ENCODE assay signal across 8 cellular contexts in the genomic region with DNA sequence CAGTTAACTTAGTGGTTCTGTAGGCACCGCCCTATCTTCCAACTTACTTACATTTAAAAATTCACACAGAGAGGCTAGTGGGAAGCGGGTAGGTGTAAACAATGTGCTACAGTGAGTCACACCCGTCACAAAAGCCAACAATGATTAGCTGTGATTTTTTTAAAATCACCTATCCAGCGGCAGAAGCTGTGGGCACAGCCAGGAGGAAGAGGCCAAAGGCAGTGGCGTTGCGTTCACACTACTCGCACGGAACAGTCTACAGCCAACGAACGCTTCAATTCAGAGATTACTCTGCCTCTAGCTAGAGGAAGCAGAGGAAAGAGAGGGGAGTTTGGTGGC. TPM values are rescaled to one million over a fixed set of nuclear protein-coding genes. Genes with fewer than 3 reads are reported as not detected.
DNase-seq lines count a peak whose midpoint lies in the region; ATAC-seq, FAIRE-seq and TF ChIP-seq lines count a peak whose summit lies in the region.

No MANE protein-coding gene starts in this region.

- peak; percentile 58 for FAIRE-seq in RCC 7860 (lab: Jason Lieb, UNC)

- H3K27me3 ChIP-seq in neuron (ENCODE audit: insufficient read depth, low read length) = no peaks in the 10 kb centered on the region

- no peaks in the 10 kb centered on the region for H3K36me3 ChIP-seq in neuron (ENCODE audit: insufficient read depth, low read length)

- H3K4me3 ChIP-seq in neuron (ENCODE audit: low read length) = peak overlapping the region; percentile 86

- DNase-seq in RCC 7860 (ENCODE audit: low spot score) = peak; percentile 70
- no peak for DNase-seq in stimulated activated CD4-positive, alpha-beta T cell treated with anti-CD3 and anti-CD28 coated beads, Interleukin-4, amount 100 ng/mL, for 24 hours
- DNase-seq in activated CD4-positive, alpha-beta T cell treated with anti-CD3 and anti-CD28 coated beads, Interleukin-2, amount 50 U/mL, for 48 hours = no peak

- no peak for TF ChIP-seq POLR2A in GM18505 (IDR thresholded peaks at IDR 0.05; ENCODE audit: borderline replicate concordance, extremely low read depth, insufficient read depth, insufficient read length)

- peak overlapping the region; percentile 90 for H2AFZ ChIP-seq in neuron (ENCODE audit: low read depth, low read length)

- ATAC-seq in GM18505 (IDR thresholded peaks at IDR 0.05; ENCODE audit: unreplicated experiment) = peak; percentile 42
- ATAC-seq in HG02973 (IDR thresholded peaks at IDR 0.05; ENCODE audit: unreplicated experiment) = peak; percentile 45
- ATAC-seq in esophagus mucosa = peak; percentile 56

- no peak for TF ChIP-seq CTCF in 22Rv1 (IDR thresholded peaks at IDR 0.05)

- H3K27ac ChIP-seq in 22Rv1 = peak overlapping the region; percentile 97

- peaks cover 13% of the 10 kb centered on the region for H3K4me1 ChIP-seq in neuron (ENCODE audit: insufficient read depth, low read length)

- no peaks in the 10 kb centered on the region for H3K9me3 ChIP-seq in neuron (ENCODE audit: low read length)

RNA-seq across cellular contexts. Expression of a gene that starts 2.5 kb away (rescaled TPM):
- total RNA-seq in esophagus mucosa = 0.44 TPM
